24 cellular contexts compared by ENCODE assay signal in the genomic region with DNA sequence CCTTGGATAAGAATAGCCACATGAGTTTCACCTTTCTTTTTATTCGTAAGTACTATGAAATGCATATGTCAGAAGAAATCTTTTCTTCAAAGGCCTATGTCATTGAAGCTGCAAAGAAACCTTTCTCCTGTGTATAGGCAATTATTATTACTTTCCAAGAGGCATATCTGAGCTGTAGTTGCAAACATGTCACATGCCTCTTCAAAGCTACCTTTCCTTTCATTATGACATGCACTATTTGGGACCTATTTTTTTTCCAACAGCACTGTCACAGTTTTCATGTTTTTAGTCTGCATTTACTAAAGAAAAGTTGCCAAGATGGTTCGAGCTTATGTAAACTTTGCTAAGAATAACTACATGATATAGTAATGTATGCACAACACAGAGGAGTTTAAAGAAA.
DNase-seq lines count a peak whose midpoint lies in the region; ATAC-seq, FAIRE-seq and TF ChIP-seq lines count a peak whose summit lies in the region.
"Had no signal": no experiment of that assay in that cellular context is flagged by ENCODE, and none has a peak within 500 bp of the region (broad histone marks: within the 10 kb centered on the region; RNA-seq: fewer than 3 reads in every experiment).

No MANE protein-coding gene starts in this region.

- no peaks in the 10 kb centered on the region for H3K27me3 ChIP-seq in BLaER1
- no peaks in the 10 kb centered on the region for H3K27me3 ChIP-seq in PC-3 (ENCODE audit: low read length)
- no peaks in the 10 kb centered on the region for H3K27me3 ChIP-seq in neural cell (ENCODE audit: insufficient read depth, low read depth, low read length)

- H2AFZ ChIP-seq in PC-3 (ENCODE audit: low read length): no peak overlapping the region
- no peak overlapping the region for H2AFZ ChIP-seq in neural cell (ENCODE audit: low read depth, low read length)

- H3F3A ChIP-seq in PC-3 (ENCODE audit: low read length, unreplicated experiment) (no peaks in the 10 kb centered on the region), neural cell (ENCODE audit: insufficient read depth, low read length, poor library complexity, severe bottlenecking) (no peaks in the 10 kb centered on the region)

- ATAC-seq in PC-3 (no peak), HG03196 (IDR thresholded peaks at IDR 0.05; ENCODE audit: unreplicated experiment) (no peak)
- ATAC-seq: A549, GM12878 had no signal

- no peak for TF ChIP-seq RAD21 in neural cell (conservative IDR thresholded peaks at IDR 0.05)

- BruUV-seq in PC-3 (replicated peaks; lab: Mats Ljungman, UMichigan): no TSS peak

- H3K4me3 ChIP-seq in BLaER1 (no peak overlapping the region), PC-3 (ENCODE audit: low read length) (no peak overlapping the region), neural cell (ENCODE audit: low read length) (no peak overlapping the region)
- H3K4me3 ChIP-seq: A549, GM12878 had no signal

- POLR2A ChIA-PET in PC-3 (lab: Charles Lee; ENCODE audit: unreplicated experiment): no interaction called here

- H4K20me1 ChIP-seq in BLaER1 (no peaks in the 10 kb centered on the region), PC-3 (ENCODE audit: low read length) (no peaks in the 10 kb centered on the region), neural cell (ENCODE audit: insufficient read depth) (no peaks in the 10 kb centered on the region)

- H3K4me1 ChIP-seq in BLaER1 (peaks cover 15% of the 10 kb centered on the region), PC-3 (ENCODE audit: insufficient read depth, low read length) (peaks cover 12% of the 10 kb centered on the region)
- H3K4me1 ChIP-seq: A549 had no signal

- CTCF ChIA-PET in PC-3 (lab: Charles Lee): no interaction called here

- intact Hi-C loops in PC-3 (cut with micrococcal nuclease): no loop called here

- H3K79me2 ChIP-seq in PC-3 (ENCODE audit: low read length) (no peaks in the 10 kb centered on the region), neural cell (replicated peaks; ENCODE audit: insufficient read depth, low read length) (no peaks in the 10 kb centered on the region)

- no peaks in the 10 kb centered on the region for H3K36me3 ChIP-seq in BLaER1
- H3K36me3 ChIP-seq in PC-3 (ENCODE audit: low read depth, low read length): no peaks in the 10 kb centered on the region
- no peaks in the 10 kb centered on the region for H3K36me3 ChIP-seq in neural cell (ENCODE audit: insufficient read depth, low read length)

- no peak overlapping the region for H3K9ac ChIP-seq in BLaER1
- H3K9ac ChIP-seq in PC-3 (ENCODE audit: low read length): no peak overlapping the region
- H3K9ac ChIP-seq in neural cell (ENCODE audit: low read length): no peak overlapping the region

- TF ChIP-seq EP300 in neural cell (conservative IDR thresholded peaks at IDR 0.05; ENCODE audit: poor library complexity, severe bottlenecking): peak; percentile 90

- DNase-seq in PC-3: no peak
- DNase-seq in NCI-H187 treated with DMSO at 0.1 percent for 48 hours (lab: John Stamatoyannopoulos, UW): no peak
- no peak for DNase-seq in GM19239 (ENCODE audit: insufficient read length, low spot score)
- DNase-seq: AML-193; C1 segment of cervical spinal cord; CD4-positive, alpha-beta memory T cell; CD4-positive, CD25-positive, alpha-beta regulatory T cell; CD8-positive, alpha-beta memory T cell; COR-L47; DMS 273 treated with DMSO at 0.1 percent for 48 hours; DMS153; DMS53; DMS79; DND-41; EL; GDM1 had no signal

- H3K9me3 ChIP-seq in BLaER1: no peaks in the 10 kb centered on the region
- no peaks in the 10 kb centered on the region for H3K9me3 ChIP-seq in PC-3 (ENCODE audit: low read length)
- H3K9me3 ChIP-seq in neural cell (ENCODE audit: low read length): no peaks in the 10 kb centered on the region
- H3K9me3 ChIP-seq: A549 had no signal

- no peak for FAIRE-seq in GM19239 (lab: Jason Lieb, UNC)
- FAIRE-seq: A549, GM12878, GM12892, GM18507 had no signal

- H3K9me2 ChIP-seq in PC-3 (replicated peaks; ENCODE audit: low read length): no peaks in the 10 kb centered on the region
- H3K9me2 ChIP-seq in neural cell (ENCODE audit: insufficient read depth, low read length): no peaks in the 10 kb centered on the region

- TF ChIP-seq CTCF in PC-3 (conservative IDR thresholded peaks at IDR 0.05; ENCODE audit: low read depth, low read length) (no peak), neural cell (IDR thresholded peaks at IDR 0.05; ENCODE audit: poor library complexity, severe bottlenecking) (no peak)

- H3K4me2 ChIP-seq in BLaER1 (peak overlapping the region; percentile 23), PC-3 (ENCODE audit: low read length) (peak overlapping the region; percentile 47), neural cell (ENCODE audit: low read length) (no peak overlapping the region)
- H3K4me2 ChIP-seq: A549 had no signal

- H3K27ac ChIP-seq in BLaER1: no peak overlapping the region
- peak overlapping the region; percentile 46 for H3K27ac ChIP-seq in PC-3 (ENCODE audit: low read length)
- no peak overlapping the region for H3K27ac ChIP-seq in neural cell (ENCODE audit: low read length)
- H3K27ac ChIP-seq: 22Rv1, A549 had no signal

TF ChIP-seq in neural cell, 6 proteins besides CTCF, POLR2A, EP300 and RAD21:
- TF ChIP-seq SMC3 (conservative IDR thresholded peaks at IDR 0.05; ENCODE audit: poor library complexity) (no peak), EZH2 (IDR thresholded peaks at IDR 0.05; ENCODE audit: borderline replicate concordance, insufficient read depth, low read length, poor library complexity, severe bottlenecking) (no peak), POLR2AphosphoS5 (IDR thresholded peaks at IDR 0.05) (peak; percentile 91), MXI1 (conservative IDR thresholded peaks at IDR 0.05; ENCODE audit: poor library complexity, severe bottlenecking) (no peak)
- TF ChIP-seq, protein P1, sequence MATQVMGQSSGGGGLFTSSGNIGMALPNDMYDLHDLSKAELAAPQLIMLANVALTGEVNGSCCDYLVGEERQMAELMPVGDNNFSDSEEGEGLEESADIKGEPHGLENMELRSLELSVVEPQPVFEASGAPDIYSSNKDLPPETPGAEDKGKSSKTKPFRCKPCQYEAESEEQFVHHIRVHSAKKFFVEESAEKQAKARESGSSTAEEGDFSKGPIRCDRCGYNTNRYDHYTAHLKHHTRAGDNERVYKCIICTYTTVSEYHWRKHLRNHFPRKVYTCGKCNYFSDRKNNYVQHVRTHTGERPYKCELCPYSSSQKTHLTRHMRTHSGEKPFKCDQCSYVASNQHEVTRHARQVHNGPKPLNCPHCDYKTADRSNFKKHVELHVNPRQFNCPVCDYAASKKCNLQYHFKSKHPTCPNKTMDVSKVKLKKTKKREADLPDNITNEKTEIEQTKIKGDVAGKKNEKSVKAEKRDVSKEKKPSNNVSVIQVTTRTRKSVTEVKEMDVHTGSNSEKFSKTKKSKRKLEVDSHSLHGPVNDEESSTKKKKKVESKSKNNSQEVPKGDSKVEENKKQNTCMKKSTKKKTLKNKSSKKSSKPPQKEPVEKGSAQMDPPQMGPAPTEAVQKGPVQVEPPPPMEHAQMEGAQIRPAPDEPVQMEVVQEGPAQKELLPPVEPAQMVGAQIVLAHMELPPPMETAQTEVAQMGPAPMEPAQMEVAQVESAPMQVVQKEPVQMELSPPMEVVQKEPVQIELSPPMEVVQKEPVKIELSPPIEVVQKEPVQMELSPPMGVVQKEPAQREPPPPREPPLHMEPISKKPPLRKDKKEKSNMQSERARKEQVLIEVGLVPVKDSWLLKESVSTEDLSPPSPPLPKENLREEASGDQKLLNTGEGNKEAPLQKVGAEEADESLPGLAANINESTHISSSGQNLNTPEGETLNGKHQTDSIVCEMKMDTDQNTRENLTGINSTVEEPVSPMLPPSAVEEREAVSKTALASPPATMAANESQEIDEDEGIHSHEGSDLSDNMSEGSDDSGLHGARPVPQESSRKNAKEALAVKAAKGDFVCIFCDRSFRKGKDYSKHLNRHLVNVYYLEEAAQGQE (IDR thresholded peaks at IDR 0.05; ENCODE audit: borderline replicate concordance): no peak
